Comparison of ENCODE assay signal across 9 cellular contexts in genomic region chr2:27496357-27497287, GRCh38. TPM values are rescaled to one million over a fixed set of nuclear protein-coding genes. Genes with fewer than 3 reads are reported as not detected.
DNase-seq lines count a peak whose midpoint lies in the region; ATAC-seq, FAIRE-seq and TF ChIP-seq lines count a peak whose summit lies in the region.
"Had no signal": no experiment of that assay in that cellular context is flagged by ENCODE, and none has a peak within 500 bp of the region (broad histone marks: within the 10 kb centered on the region; RNA-seq: fewer than 3 reads in every experiment).

TSS of gene GCKR (plus strand) at chr2:27496839. CDS start at chr2:27496905, 66 bp downstream.

- no peaks in the 10 kb centered on the region for H3K27me3 ChIP-seq in right lobe of liver
- H3K27me3 ChIP-seq: suprapubic skin had no signal

- peak within 1 kb of the TSS; percentile 48 to 73 (median 63) for H3K4me3 ChIP-seq in right lobe of liver

- WGBS in right lobe of liver (ENCODE audit: insufficient coverage, low coverage, low lambda C conversion rate, missing lambda C conversion rate) = 31% methylated on average over 7 of the region's 12 CpGs

- H3K4me1 ChIP-seq in right lobe of liver = peaks cover 0 to 53% (median 13%) of the 10 kb centered on the region in 4 donors

- no peaks in the 10 kb centered on the region for H3K9me3 ChIP-seq in right lobe of liver
- H3K9me3 ChIP-seq: suprapubic skin had no signal

- H3K27ac ChIP-seq in right lobe of liver = peak within 1 kb of the TSS; percentile 81 to 95 (median 92)
- H3K27ac ChIP-seq: suprapubic skin had no signal

- TF ChIP-seq POLR2A in right lobe of liver (IDR thresholded peaks at IDR 0.05) (peak; percentile 79), GM12891 (IDR thresholded peaks at IDR 0.05; ENCODE audit: low read depth, low read length) (no peak)

- intact Hi-C loops in right lobe of liver (cut with DNase I) = no loop called here

- ATAC-seq in right lobe of liver = peak; percentile 65 to 74 (median 70)
- ATAC-seq in HG03342 (IDR thresholded peaks at IDR 0.05; ENCODE audit: unreplicated experiment) = no peak

- DNase-seq in AG08396 (ENCODE audit: low spot score) (peak; percentile 46), HK-2 (ENCODE audit: unreplicated experiment) (peak; percentile 26), astrocyte of the hippocampus (ENCODE audit: low read depth, low spot score) (peak; percentile 21), right lobe of liver (peak; percentile 75 to 92 (median 90)), GM12891 (ENCODE audit: insufficient read length, low spot score) (no peak), NCI-H2029 (lab: John Stamatoyannopoulos, UW) (no peak)
- DNase-seq in activated effector memory CD4-positive, alpha-beta T cell treated with Interleukin-2 at 50 U/mL for 16 hours = no peak

- TF ChIP-seq CTCF in right lobe of liver (IDR thresholded peaks at IDR 0.05) = no peak

- H3K36me3 ChIP-seq in right lobe of liver = peaks cover 0 to 6% (median 0%) of the 10 kb centered on the region in 4 donors
- H3K36me3 ChIP-seq: suprapubic skin had no signal

- FAIRE-seq in GM12891 (lab: Jason Lieb, UNC) = no peak

TF ChIP-seq in GM12891, 5 proteins besides CTCF, POLR2A, EP300 and RAD21:
- no peak for TF ChIP-seq PAX5 (IDR thresholded peaks at IDR 0.05; ENCODE audit: insufficient read depth, low read length, severe bottlenecking)
- TF ChIP-seq SPI1 (IDR thresholded peaks at IDR 0.05; ENCODE audit: low read depth, low read length) = no peak
- TF ChIP-seq POU2F2 (IDR thresholded peaks at IDR 0.05; ENCODE audit: low read depth, low read length) = no peak
- TF ChIP-seq POLR2AphosphoS5 (IDR thresholded peaks at IDR 0.05; ENCODE audit: low read depth, low read length) = no peak
- TF ChIP-seq TAF1 (IDR thresholded peaks at IDR 0.05; ENCODE audit: low read depth, low read length) = no peak

RNA-seq across cellular contexts. Expression of gene GCKR, which starts in this region (rescaled TPM):
- 100 to 1,000 TPM in 4 of 6 experiments, 10 to 100 TPM in 2; 57.9 to 164 (median 115) TPM for total RNA-seq in right lobe of liver
- not detected for polyA plus RNA-seq in GM12891 (2012; ENCODE audit: low read depth, missing spikeins)

Comparison
In these comparisons a context has a peak if more than half of its experiments do, and no peak if none do; other contexts are left out.
1. DNase-seq: peak in AG08396 (single experiment), HK-2 (single experiment), astrocyte of the hippocampus (single experiment) and right lobe of liver (3 of 3); none in activated effector memory CD4-positive, alpha-beta T cell treated with Interleukin-2 at 50 U/mL for 16 hours (single experiment), GM12891 (single experiment) and NCI-H2029 (single experiment).